Comparison of ENCODE assay signal across 13 cellular contexts in genomic region chr21:25938673-25939395, GRCh38.
A peak's percentile ranks its signal among the peaks of the same experiment; 100 is the strongest.
DNase-seq lines count a peak whose midpoint lies in the region; ATAC-seq and TF ChIP-seq lines count a peak whose summit lies in the region.
"Had no signal": no experiment of that assay in that cellular context is flagged by ENCODE, and none has a peak within 500 bp of the region (broad histone marks: within the 10 kb centered on the region; RNA-seq: fewer than 3 reads in every experiment).

No MANE protein-coding gene starts in this region.

- DNase-seq in left ventricle myocardium inferior (no peak), right cardiac atrium (no peak), cerebellum (ENCODE audit: low spot score) (peak; percentile 26), lung (ENCODE audit: low spot score) (no peak), cortex of kidney (lab: John Stamatoyannopoulos, UW) (no peak), dedifferentiated amniotic fluid mesenchymal stem cell (ENCODE audit: extremely low spot score) (no peak)
- DNase-seq: activated gamma-delta T cell treated with Interleukin-2 at 50 U/mL for 16 hours, occipital lobe had no signal

- H3K9me3 ChIP-seq in left ventricle myocardium inferior (replicated peaks) = no peaks in the 10 kb centered on the region
- H3K9me3 ChIP-seq in right cardiac atrium (ENCODE audit: control insufficient read depth, low read length) = no peaks in the 10 kb centered on the region
- H3K9me3 ChIP-seq in lung (ENCODE audit: control insufficient read depth in 2 of 2, insufficient read depth in 1 of 2, low read length in 1 of 2) = no peaks in the 10 kb centered on the region

- H3K4me3 ChIP-seq in left ventricle myocardium inferior = no peak overlapping the region
- no peak overlapping the region for H3K4me3 ChIP-seq in right cardiac atrium (ENCODE audit: low read length)
- no peak overlapping the region for H3K4me3 ChIP-seq in lung
- H3K4me3 ChIP-seq: hepatocyte, skin epidermis had no signal

- H3K27ac ChIP-seq in left ventricle myocardium inferior (replicated peaks) (peak overlapping the region; percentile 84), right cardiac atrium (ENCODE audit: low read length) (no peak overlapping the region), lung (ENCODE audit: low read depth in 1 of 2, low read length in 1 of 2) (peak overlapping the region; percentile 7 to 56)
- H3K27ac ChIP-seq: hepatocyte had no signal

- H3K27me3 ChIP-seq in left ventricle myocardium inferior (ENCODE audit: low read depth) (no peaks in the 10 kb centered on the region), right cardiac atrium (ENCODE audit: control insufficient read depth, insufficient read depth) (no peaks in the 10 kb centered on the region), lung (ENCODE audit: control insufficient read depth, insufficient read depth) (no peaks in the 10 kb centered on the region)
- H3K27me3 ChIP-seq: hepatocyte had no signal

- WGBS in right cardiac atrium = 89% methylated on average over 10 of the region's 10 CpGs
- WGBS in lung, 2 donors = 77 to 78% methylated on average over 10 of the region's 10 CpGs

- H3K36me3 ChIP-seq in left ventricle myocardium inferior (no peaks in the 10 kb centered on the region), lung (ENCODE audit: control insufficient read depth in 2 of 2, insufficient read depth in 2 of 2, low read length in 2 of 2) (no peaks in the 10 kb centered on the region)

- no peak for ATAC-seq in right cardiac atrium
- no peak for ATAC-seq in lung (ENCODE audit: insufficient read depth, low FRiP score)
- no peak for ATAC-seq in HG02884 (IDR thresholded peaks at IDR 0.05; ENCODE audit: unreplicated experiment)
- no peak for ATAC-seq in HG02610 (IDR thresholded peaks at IDR 0.05; ENCODE audit: unreplicated experiment)
- ATAC-seq: HCT116 had no signal

- intact Hi-C loops in left ventricle myocardium inferior (cut with micrococcal nuclease) = no loop called here
- intact Hi-C loops in right cardiac atrium (cut with DNase I) = no loop called here

- TF ChIP-seq CTCF in left ventricle myocardium inferior (IDR thresholded peaks at IDR 0.05; ENCODE audit: borderline replicate concordance) = no peak
- no peak for TF ChIP-seq CTCF in lung (IDR thresholded peaks at IDR 0.05; ENCODE audit: control extremely low read depth, extremely low read depth)

- H3K4me1 ChIP-seq in left ventricle myocardium inferior (peaks cover 69% of the 10 kb centered on the region), right cardiac atrium (ENCODE audit: control insufficient read depth, insufficient read depth, low read length) (peaks cover 12% of the 10 kb centered on the region), lung (ENCODE audit: control insufficient read depth in 2 of 2, insufficient read depth in 2 of 2, low read length in 2 of 2) (peaks cover 3 to 18% of the 10 kb centered on the region in 2 donors)
